7 cellular contexts compared by ENCODE assay signal in genomic region chr3:42694366-42694765, GRCh38. TPM values are rescaled to one million over a fixed set of nuclear protein-coding genes. Genes with fewer than 3 reads are reported as not detected.
"Had no signal": no experiment of that assay in that cellular context is flagged by ENCODE, and none has a peak within 500 bp of the region (broad histone marks: within the 10 kb centered on the region; RNA-seq: fewer than 3 reads in every experiment).

No MANE protein-coding gene starts in this region.

- H3K27ac ChIP-seq: GM23248 had no signal

- DNase-seq: GM23248, GOT3, H9, HCEC 1CT, IMR-90 had no signal

- H3K4me3 ChIP-seq: GM23248 had no signal

RNA-seq across cellular contexts. Expression of gene HHATL, which starts 8.2 kb away (rescaled TPM):
- total RNA-seq: GM23248, H4, HT-29, IMR-90 had no signal
- polyA plus RNA-seq: GM23248, IMR-90 had no signal

RNA-seq across cellular contexts. Expression of gene KLHL40, which starts 9.0 kb away (rescaled TPM):
- total RNA-seq: GM23248, H4, H9, HT-29, IMR-90 had no signal
- polyA plus RNA-seq: GM23248, IMR-90 had no signal
